1 cellular context compared by ENCODE assay signal in the genomic region with DNA sequence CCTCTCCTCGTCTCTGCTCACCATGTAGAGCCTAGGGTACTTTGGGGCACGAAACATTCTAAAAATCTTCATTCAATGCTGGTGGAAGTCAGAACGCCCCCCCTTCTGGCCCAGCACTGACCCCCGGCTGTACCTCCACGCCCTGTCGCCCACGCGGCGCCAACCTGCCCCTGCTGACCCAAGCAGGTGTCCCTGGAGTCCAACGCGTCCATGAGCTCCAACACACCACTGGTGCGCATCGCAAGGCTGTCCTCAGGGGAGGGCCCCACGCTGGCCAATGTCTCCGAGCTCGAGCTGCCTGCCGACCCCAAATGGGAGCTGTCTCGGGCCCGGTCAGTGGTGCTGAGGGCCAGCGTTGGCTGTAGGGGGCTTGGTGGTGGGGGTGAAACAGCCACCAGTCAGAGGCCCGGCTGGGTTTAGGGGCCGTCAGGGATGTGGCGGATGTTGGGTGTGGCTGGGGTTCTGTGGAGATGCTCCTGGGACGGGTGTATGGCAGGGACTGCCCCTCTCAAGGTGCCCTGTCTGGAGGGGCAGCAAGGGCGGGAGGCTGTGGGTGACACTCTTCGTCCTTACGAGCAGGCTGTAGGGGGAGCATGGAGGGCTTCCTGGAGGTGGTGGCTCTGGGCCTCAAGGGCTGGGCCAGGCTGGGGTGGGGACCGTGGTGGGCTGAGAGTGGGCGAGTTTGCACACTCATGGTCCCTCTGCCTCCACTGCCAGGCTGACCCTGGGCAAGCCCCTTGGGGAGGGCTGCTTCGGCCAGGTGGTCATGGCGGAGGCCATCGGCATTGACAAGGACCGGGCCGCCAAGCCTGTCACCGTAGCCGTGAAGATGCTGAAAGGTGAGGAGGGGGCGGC.
TF ChIP-seq lines count a peak whose summit lies in the region.

No MANE protein-coding gene starts in this region.

TF ChIP-seq in SK-N-SH treated with all-trans-retinoic acid at 6 μM for 48 hours, 23 proteins besides CTCF, POLR2A, EP300 and RAD21 (continued from another document):
- TF ChIP-seq, protein P1, sequence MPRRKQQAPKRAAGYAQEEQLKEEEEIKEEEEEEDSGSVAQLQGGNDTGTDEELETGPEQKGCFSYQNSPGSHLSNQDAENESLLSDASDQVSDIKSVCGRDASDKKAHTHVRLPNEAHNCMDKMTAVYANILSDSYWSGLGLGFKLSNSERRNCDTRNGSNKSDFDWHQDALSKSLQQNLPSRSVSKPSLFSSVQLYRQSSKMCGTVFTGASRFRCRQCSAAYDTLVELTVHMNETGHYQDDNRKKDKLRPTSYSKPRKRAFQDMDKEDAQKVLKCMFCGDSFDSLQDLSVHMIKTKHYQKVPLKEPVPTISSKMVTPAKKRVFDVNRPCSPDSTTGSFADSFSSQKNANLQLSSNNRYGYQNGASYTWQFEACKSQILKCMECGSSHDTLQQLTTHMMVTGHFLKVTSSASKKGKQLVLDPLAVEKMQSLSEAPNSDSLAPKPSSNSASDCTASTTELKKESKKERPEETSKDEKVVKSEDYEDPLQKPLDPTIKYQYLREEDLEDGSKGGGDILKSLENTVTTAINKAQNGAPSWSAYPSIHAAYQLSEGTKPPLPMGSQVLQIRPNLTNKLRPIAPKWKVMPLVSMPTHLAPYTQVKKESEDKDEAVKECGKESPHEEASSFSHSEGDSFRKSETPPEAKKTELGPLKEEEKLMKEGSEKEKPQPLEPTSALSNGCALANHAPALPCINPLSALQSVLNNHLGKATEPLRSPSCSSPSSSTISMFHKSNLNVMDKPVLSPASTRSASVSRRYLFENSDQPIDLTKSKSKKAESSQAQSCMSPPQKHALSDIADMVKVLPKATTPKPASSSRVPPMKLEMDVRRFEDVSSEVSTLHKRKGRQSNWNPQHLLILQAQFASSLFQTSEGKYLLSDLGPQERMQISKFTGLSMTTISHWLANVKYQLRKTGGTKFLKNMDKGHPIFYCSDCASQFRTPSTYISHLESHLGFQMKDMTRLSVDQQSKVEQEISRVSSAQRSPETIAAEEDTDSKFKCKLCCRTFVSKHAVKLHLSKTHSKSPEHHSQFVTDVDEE (CRISPR knock-in tag; IDR thresholded peaks at IDR 0.05), result no peak
- TF ChIP-seq RARB (CRISPR knock-in tag; IDR thresholded peaks at IDR 0.05), result no peak
- TF ChIP-seq, protein P2, sequence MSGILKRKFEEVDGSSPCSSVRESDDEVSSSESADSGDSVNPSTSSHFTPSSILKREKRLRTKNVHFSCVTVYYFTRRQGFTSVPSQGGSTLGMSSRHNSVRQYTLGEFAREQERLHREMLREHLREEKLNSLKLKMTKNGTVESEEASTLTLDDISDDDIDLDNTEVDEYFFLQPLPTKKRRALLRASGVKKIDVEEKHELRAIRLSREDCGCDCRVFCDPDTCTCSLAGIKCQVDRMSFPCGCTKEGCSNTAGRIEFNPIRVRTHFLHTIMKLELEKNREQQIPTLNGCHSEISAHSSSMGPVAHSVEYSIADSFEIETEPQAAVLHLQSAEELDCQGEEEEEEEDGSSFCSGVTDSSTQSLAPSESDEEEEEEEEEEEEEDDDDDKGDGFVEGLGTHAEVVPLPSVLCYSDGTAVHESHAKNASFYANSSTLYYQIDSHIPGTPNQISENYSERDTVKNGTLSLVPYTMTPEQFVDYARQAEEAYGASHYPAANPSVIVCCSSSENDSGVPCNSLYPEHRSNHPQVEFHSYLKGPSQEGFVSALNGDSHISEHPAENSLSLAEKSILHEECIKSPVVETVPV (CRISPR knock-in tag; IDR thresholded peaks at IDR 0.05), result no peak
- no peak for TF ChIP-seq ZFP30 (CRISPR knock-in tag; IDR thresholded peaks at IDR 0.05)
- TF ChIP-seq, protein P3, sequence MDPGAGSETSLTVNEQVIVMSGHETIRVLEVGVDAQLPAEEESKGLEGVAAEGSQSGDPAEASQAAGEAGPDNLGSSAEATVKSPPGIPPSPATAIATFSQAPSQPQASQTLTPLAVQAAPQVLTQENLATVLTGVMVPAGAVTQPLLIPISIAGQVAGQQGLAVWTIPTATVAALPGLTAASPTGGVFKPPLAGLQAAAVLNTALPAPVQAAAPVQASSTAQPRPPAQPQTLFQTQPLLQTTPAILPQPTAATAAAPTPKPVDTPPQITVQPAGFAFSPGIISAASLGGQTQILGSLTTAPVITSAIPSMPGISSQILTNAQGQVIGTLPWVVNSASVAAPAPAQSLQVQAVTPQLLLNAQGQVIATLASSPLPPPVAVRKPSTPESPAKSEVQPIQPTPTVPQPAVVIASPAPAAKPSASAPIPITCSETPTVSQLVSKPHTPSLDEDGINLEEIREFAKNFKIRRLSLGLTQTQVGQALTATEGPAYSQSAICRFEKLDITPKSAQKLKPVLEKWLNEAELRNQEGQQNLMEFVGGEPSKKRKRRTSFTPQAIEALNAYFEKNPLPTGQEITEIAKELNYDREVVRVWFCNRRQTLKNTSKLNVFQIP (CRISPR knock-in tag; IDR thresholded peaks at IDR 0.05; ENCODE audit: borderline replicate concordance, low read depth), result no peak
- no peak for TF ChIP-seq ZNF70 (CRISPR knock-in tag; IDR thresholded peaks at IDR 0.05)
- TF ChIP-seq, protein P4, sequence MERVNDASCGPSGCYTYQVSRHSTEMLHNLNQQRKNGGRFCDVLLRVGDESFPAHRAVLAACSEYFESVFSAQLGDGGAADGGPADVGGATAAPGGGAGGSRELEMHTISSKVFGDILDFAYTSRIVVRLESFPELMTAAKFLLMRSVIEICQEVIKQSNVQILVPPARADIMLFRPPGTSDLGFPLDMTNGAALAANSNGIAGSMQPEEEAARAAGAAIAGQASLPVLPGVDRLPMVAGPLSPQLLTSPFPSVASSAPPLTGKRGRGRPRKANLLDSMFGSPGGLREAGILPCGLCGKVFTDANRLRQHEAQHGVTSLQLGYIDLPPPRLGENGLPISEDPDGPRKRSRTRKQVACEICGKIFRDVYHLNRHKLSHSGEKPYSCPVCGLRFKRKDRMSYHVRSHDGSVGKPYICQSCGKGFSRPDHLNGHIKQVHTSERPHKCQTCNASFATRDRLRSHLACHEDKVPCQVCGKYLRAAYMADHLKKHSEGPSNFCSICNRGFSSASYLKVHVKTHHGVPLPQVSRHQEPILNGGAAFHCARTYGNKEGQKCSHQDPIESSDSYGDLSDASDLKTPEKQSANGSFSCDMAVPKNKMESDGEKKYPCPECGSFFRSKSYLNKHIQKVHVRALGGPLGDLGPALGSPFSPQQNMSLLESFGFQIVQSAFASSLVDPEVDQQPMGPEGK (CRISPR knock-in tag; IDR thresholded peaks at IDR 0.05; ENCODE audit: borderline replicate concordance), result no peak
TF ChIP-seq in SK-N-SH treated with all-trans-retinoic acid at 6 μM for 48 hours: peak in this region for 0.
